28 cellular contexts compared by ENCODE assay signal in the genomic region with DNA sequence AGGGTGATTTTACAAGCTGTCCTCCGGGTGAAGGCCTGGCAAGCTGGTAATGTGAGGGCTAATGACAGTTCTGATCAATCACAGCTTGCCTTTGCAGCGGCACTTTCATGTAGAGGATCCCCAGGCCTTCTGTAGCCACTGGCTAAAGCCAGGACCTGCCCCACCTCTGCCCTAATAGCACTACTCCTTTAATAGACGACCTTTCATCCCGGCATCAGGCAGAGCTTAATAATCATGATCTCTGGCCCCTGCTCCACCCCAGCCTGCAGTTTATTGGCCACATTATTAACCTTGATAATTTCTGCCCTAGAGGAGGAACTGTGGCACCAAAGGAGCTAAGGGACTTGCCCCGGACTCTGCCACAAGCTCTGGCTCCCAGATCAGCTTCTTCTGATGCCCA.
"Had no signal": no experiment of that assay in that cellular context is flagged by ENCODE, and none has a peak within 500 bp of the region (broad histone marks: within the 10 kb centered on the region; RNA-seq: fewer than 3 reads in every experiment).

No MANE protein-coding gene starts in this region.

- H3K4me1 Mint-ChIP-seq: naive thymus-derived CD4-positive, alpha-beta T cell; nephron; neural crest cell; stimulated activated memory B cell treated with anti-CD40 and anti-IgM and Interleukin-4, amounts not matched to agents 10 μg/mL and 1 μg/mL and 100 μg/mL, for 72 hours had no signal

- H3K4me1 ChIP-seq: heart left ventricle, left lung, right atrium auricular region, spleen, stomach, testis, thyroid gland, transverse colon, upper lobe of left lung, vagina had no signal

- H3K4me3 ChIP-seq: heart left ventricle, left lung, lung, mucosa of descending colon, ovary, right atrium auricular region, skin epidermis, spleen, stomach, testis, thyroid gland, transverse colon, upper lobe of left lung, vagina had no signal

- H3K36me3 ChIP-seq: heart left ventricle, left lung, neutrophil, ovary, right atrium auricular region, spleen, stomach, thyroid gland, transverse colon, upper lobe of left lung, vagina had no signal

- DNase-seq: glutamatergic neuron; heart left ventricle; islet precursor cell; left lung; mesendoderm; midbrain; mucosa of descending colon; naive thymus-derived CD4-positive, alpha-beta T cell; occipital lobe; ovary; spleen; stimulated activated CD4-positive, alpha-beta T cell treated with anti-CD3 and anti-CD28 coated beads, Interleukin-4, amount 100 ng/mL, for 24 hours; stimulated activated naive CD8-positive, alpha-beta T cell treated with anti-CD3 and anti-CD28 coated beads, Interleukin-15, Interleukin-2, amounts not matched to agents 100 U/mL and 50 U/mL, for 24 hours; stomach; testis; thyroid gland; transverse colon; upper lobe of left lung had no signal

- H3K36me3 Mint-ChIP-seq: naive thymus-derived CD4-positive, alpha-beta T cell; stimulated activated memory B cell treated with anti-CD40 and anti-IgM and Interleukin-4, amounts not matched to agents 10 μg/mL and 1 μg/mL and 100 μg/mL, for 72 hours had no signal

- ATAC-seq: heart left ventricle; left lung; mucosa of descending colon; naive thymus-derived CD4-positive, alpha-beta T cell; sciatic nerve; stimulated activated memory B cell treated with anti-CD40 and anti-IgM and Interleukin-4, amounts not matched to agents 10 μg/mL and 1 μg/mL and 100 μg/mL, for 72 hours; stimulated activated naive CD8-positive, alpha-beta T cell treated with anti-CD3 and anti-CD28 coated beads, Interleukin-15, Interleukin-2, amounts not matched to agents 100 U/mL and 50 U/mL, for 24 hours had no signal

- H3K27me3 Mint-ChIP-seq: naive thymus-derived CD4-positive, alpha-beta T cell; stimulated activated memory B cell treated with anti-CD40 and anti-IgM and Interleukin-4, amounts not matched to agents 10 μg/mL and 1 μg/mL and 100 μg/mL, for 72 hours had no signal

- H3K27ac ChIP-seq: heart left ventricle, left lung, neutrophil, ovary, right atrium auricular region, skin epidermis, spleen, stomach, testis, thyroid gland, transverse colon, upper lobe of left lung, vagina had no signal

- H3K27me3 ChIP-seq: heart left ventricle, left lung, neutrophil, ovary, right atrium auricular region, spleen, stomach, testis, thyroid gland, transverse colon, upper lobe of left lung, vagina had no signal

- H3K4me3 Mint-ChIP-seq: naive thymus-derived CD4-positive, alpha-beta T cell; nephron; neural crest cell; stimulated activated memory B cell treated with anti-CD40 and anti-IgM and Interleukin-4, amounts not matched to agents 10 μg/mL and 1 μg/mL and 100 μg/mL, for 72 hours had no signal

- H3K9me3 ChIP-seq: heart left ventricle, left lung, mucosa of descending colon, neutrophil, ovary, right atrium auricular region, spleen, stomach, testis, thyroid gland, transverse colon, upper lobe of left lung, vagina had no signal

- H3K9me3 Mint-ChIP-seq: nephron; neural crest cell; stimulated activated memory B cell treated with anti-CD40 and anti-IgM and Interleukin-4, amounts not matched to agents 10 μg/mL and 1 μg/mL and 100 μg/mL, for 72 hours had no signal

- H3K27ac Mint-ChIP-seq: naive thymus-derived CD4-positive, alpha-beta T cell; nephron; progenitor cell of endocrine pancreas; stimulated activated memory B cell treated with anti-CD40 and anti-IgM and Interleukin-4, amounts not matched to agents 10 μg/mL and 1 μg/mL and 100 μg/mL, for 72 hours had no signal
